In genomic region chr9:117868594-117868993, GRCh38 we compare ENCODE assay signal across 1 cellular context.
TF ChIP-seq lines count a peak whose summit lies in the region.

No MANE protein-coding gene starts in this region.

TF ChIP-seq in SK-N-SH, 30 proteins besides CTCF, POLR2A, EP300 and RAD21 (continued from another document):
- no peak for TF ChIP-seq MAX (IDR thresholded peaks at IDR 0.05; ENCODE audit: low read depth)
- no peak for TF ChIP-seq USF1 (IDR thresholded peaks at IDR 0.05; ENCODE audit: borderline replicate concordance, low read depth)
- no peak for TF ChIP-seq PBX3 (IDR thresholded peaks at IDR 0.05)
- TF ChIP-seq YY1 (IDR thresholded peaks at IDR 0.05; ENCODE audit: low read depth) = no peak
- no peak for TF ChIP-seq FOXM1 (IDR thresholded peaks at IDR 0.05; ENCODE audit: low read depth)
- TF ChIP-seq FOXJ3 (CRISPR knock-in tag; IDR thresholded peaks at IDR 0.05) = 0 out of 2 replicates have a peak, but pooled peaks have one; percentile 17
- TF ChIP-seq TAF1 (IDR thresholded peaks at IDR 0.05; ENCODE audit: borderline replicate concordance, low read depth, low read length) = no peak
- peak; percentile 56 for TF ChIP-seq TCF12 (IDR thresholded peaks at IDR 0.05)
- TF ChIP-seq GATA2 (CRISPR knock-in tag; IDR thresholded peaks at IDR 0.05) = peak; percentile 92
- TF ChIP-seq JUND (IDR thresholded peaks at IDR 0.05) = no peak
- TF ChIP-seq ELF1 (IDR thresholded peaks at IDR 0.05) = no peak
- no peak for TF ChIP-seq EZH2phosphoT487 (IDR thresholded peaks at IDR 0.05; ENCODE audit: borderline replicate concordance, low read depth)
